ENCODE assay signal across 1 cellular context in the genomic region with DNA sequence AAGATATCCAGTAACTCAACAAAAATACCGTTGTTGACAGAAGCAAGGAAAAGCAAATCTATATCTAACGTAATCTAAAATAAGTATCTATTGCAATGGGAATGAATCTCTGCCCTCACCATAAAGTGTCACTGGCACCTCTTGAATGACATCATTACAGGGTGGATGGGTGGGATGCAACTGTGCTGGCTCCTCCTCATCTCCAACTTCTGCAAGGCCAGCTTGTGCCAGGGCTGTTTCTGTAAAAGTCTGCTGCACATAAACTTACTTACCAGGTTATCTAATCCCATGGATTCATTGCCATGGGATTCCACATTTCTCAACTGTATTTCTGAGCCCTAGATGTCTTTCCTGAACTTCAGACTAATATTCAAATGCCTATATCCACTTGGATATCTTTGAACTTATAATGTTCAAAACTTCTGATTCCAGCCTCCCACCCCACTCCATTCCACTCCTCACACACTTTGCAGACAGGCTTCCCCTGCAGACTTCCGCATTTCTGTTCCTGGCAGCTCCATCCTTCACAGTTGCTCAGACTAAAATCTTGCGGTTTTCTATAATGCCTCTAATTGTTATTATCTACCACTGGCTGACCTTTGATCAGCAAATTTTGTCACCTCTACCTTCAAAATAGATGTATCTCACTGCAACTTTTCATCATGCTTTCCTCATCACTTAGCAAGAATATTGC.
TF ChIP-seq lines count a peak whose summit lies in the region.

No MANE protein-coding gene starts in this region.

TF ChIP-seq in K562, 482 proteins besides CTCF, POLR2A, EP300 and RAD21:
- peak; percentile 9 for TF ChIP-seq MEIS2 (IDR thresholded peaks at IDR 0.05; ENCODE audit: partially characterized antibody)
- no peak for TF ChIP-seq PML (IDR thresholded peaks at IDR 0.05; ENCODE audit: low read length)
- peak; percentile 29; the same call in 1 of the 2 replicates for TF ChIP-seq ESRRA (IDR thresholded peaks at IDR 0.05; ENCODE audit: borderline replicate concordance, low read depth)
- TF ChIP-seq SPI1 (IDR thresholded peaks at IDR 0.05; ENCODE audit: borderline replicate concordance, low read depth, low read length): peak; percentile 88
